In the genomic region with DNA sequence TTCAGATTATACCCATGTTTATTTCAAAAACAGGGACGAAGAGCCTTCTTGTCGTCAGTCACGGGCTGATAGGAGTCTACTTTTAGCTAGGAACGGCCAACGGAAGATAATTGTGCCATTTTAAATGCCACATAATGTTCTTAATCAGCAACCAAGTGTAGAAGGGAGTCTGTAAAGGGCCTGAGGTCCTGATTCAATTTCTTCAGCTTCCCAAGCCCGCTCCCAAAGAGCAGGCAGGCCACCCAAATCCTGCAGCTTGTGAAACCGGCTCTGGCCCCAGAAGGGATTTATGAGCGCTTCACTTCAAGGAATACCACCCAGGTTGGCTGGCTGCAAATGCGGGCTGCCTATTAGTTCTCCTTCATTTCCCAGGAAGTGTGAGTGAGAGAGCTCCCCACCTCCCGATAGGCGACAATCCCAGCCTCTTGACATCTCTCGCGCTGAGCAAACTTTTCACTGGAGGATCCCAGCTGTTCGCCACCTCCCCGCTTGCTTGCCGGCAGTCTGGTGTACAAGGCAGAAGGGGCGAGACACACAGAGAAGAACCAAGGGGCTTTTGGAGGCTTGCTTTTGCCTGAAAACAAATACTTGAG, we compare ENCODE assay signal across 10 cellular contexts.
DNase-seq lines count a peak whose midpoint lies in the region; ATAC-seq and TF ChIP-seq lines count a peak whose summit lies in the region.
"Had no signal": no experiment of that assay in that cellular context is flagged by ENCODE, and none has a peak within 500 bp of the region (broad histone marks: within the 10 kb centered on the region; RNA-seq: fewer than 3 reads in every experiment).

No MANE protein-coding gene starts in this region.

- peaks cover 14% of the 10 kb centered on the region for H3K27me3 Mint-ChIP-seq in nephron (ENCODE audit: low read depth)

- H3K4me1 Mint-ChIP-seq in nephron: peaks cover 36% of the 10 kb centered on the region

- CTCF ChIA-PET in RWPE1 (lab: Yijun Ruan, JAX): interaction anchor here (0.6 kb wide), 1 partner anchor 89 kb away, joined by 3 read pairs; no protein-coding TSS in a partner anchor

- POLR2A ChIA-PET in RWPE1 (lab: Yijun Ruan, JAX; ENCODE audit: low non-redundant PET): no interaction called here

- TF ChIP-seq CTCF in RWPE1 (conservative IDR thresholded peaks at IDR 0.05; ENCODE audit: low read depth) (no peak), nephron (IDR thresholded peaks at IDR 0.05; ENCODE audit: unreplicated experiment in 3 of 3) (no peak)

- peak overlapping the region; percentile 34 to 68 (median 41) for H3K4me3 Mint-ChIP-seq in nephron

- H3K27ac Mint-ChIP-seq in nephron: peak overlapping the region; percentile 75 to 93 (median 92)

- ATAC-seq in HG03097 (IDR thresholded peaks at IDR 0.05; ENCODE audit: low FRiP score, unreplicated experiment) (no peak), HG02840 (IDR thresholded peaks at IDR 0.05; ENCODE audit: low FRiP score, unreplicated experiment) (no peak)

- peaks cover 12% of the 10 kb centered on the region for H3K9me3 Mint-ChIP-seq in nephron

- H3K27ac ChIP-seq in RWPE1: peak overlapping the region; percentile 90

- DNase-seq in AG08396 (ENCODE audit: low spot score): peak; percentile 36
- DNase-seq in RWPE1 (ENCODE audit: low spot score): peak; percentile 36
- peak; percentile 40 for DNase-seq in fibroblast of peridontal ligament (ENCODE audit: extremely low read depth)
- DNase-seq in NCI-H2081 (lab: John Stamatoyannopoulos, UW): no peak
- DNase-seq in NCI-H1417 treated with DMSO at 0.1 percent for 48 hours (lab: John Stamatoyannopoulos, UW): no peak
- DNase-seq: activated T-cell treated with anti-CD3 and anti-CD28 coated beads, Interleukin-2, amount 50 U/mL, for 48 hours; NCI-H345 had no signal

- no peaks in the 10 kb centered on the region for H3K36me3 Mint-ChIP-seq in nephron (ENCODE audit: low read depth)

Comparison
In these comparisons a context has a peak if more than half of its experiments do, and no peak if none do; other contexts are left out.
1. DNase-seq: peak in AG08396 (single experiment), RWPE1 (single experiment) and fibroblast of peridontal ligament (single experiment); none in NCI-H2081 (0 of 2) and NCI-H1417 treated with DMSO at 0.1 percent for 48 hours (single experiment).